In the genomic region with DNA sequence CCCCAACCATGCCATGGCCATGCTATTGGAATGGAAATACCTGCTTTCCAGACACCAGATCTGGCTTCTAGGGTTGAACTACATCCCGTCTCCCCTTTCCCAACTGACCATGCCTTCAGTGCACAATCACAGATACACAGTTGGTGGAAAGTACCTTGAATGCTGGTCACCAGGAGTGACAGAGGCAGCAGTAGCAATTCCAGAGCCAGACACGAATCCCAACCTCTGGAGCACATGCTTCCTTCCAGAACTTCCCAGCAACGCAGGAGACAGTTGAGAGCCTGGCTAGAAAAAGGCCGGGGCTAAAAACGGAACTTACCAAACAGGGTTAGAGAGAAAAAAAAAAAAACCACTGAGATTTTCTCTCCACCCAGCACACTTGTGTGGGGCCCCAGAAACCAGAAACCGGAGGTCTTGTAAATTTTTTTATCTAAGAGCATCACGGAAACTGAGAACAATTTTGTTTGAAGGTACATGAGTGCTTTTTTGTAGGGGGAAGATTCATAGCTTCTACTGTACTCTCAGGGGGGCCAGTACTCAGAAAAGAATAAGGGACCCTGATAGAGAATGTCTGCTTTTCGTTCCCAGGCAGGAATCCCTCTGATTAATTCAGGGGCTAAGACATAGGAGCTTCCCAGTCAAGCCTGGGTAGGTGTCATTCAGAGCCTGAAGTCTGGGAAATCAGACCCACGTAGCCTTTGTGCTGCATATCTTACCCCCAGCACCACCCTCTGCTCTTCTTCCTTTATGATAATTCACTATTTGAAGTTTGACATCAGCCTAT, we compare ENCODE assay signal across 10 cellular contexts. TPM values are rescaled to one million over a fixed set of nuclear protein-coding genes. Genes with fewer than 3 reads are reported as not detected.
A peak's percentile ranks its signal among the peaks of the same experiment; 100 is the strongest.
DNase-seq lines count a peak whose midpoint lies in the region; ATAC-seq and TF ChIP-seq lines count a peak whose summit lies in the region.
"Had no signal": no experiment of that assay in that cellular context is flagged by ENCODE, and none has a peak within 500 bp of the region (broad histone marks: within the 10 kb centered on the region; RNA-seq: fewer than 3 reads in every experiment).

A gene with protein sequence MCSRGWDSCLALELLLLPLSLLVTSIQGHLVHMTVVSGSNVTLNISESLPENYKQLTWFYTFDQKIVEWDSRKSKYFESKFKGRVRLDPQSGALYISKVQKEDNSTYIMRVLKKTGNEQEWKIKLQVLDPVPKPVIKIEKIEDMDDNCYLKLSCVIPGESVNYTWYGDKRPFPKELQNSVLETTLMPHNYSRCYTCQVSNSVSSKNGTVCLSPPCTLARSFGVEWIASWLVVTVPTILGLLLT (minus strand): TSS at position 295 of the 784 bp plus-strand sequence. CDS start 59 bp downstream, at position 236.

- no peak for TF ChIP-seq POLR2A in gastroesophageal sphincter (IDR thresholded peaks at IDR 0.05)

- H3K36me3 ChIP-seq in left ventricle myocardium inferior (no peaks in the 10 kb centered on the region), gastroesophageal sphincter (no peaks in the 10 kb centered on the region)

- H3K27ac ChIP-seq in left ventricle myocardium inferior (replicated peaks): no peak within 1 kb of the TSS
- no peak within 1 kb of the TSS for H3K27ac ChIP-seq in right cardiac atrium (ENCODE audit: low read length)
- no peak within 1 kb of the TSS for H3K27ac ChIP-seq in gastroesophageal sphincter

- TF ChIP-seq EP300 in gastroesophageal sphincter (IDR thresholded peaks at IDR 0.05): no peak

- H3K4me3 ChIP-seq in left ventricle myocardium inferior: peak within 1 kb of the TSS; percentile 32
- no peak within 1 kb of the TSS for H3K4me3 ChIP-seq in right cardiac atrium (ENCODE audit: low read length)
- H3K4me3 ChIP-seq in gastroesophageal sphincter: peak within 1 kb of the TSS in 1 of 2 donors; percentile 15

- no peak for ATAC-seq in right cardiac atrium
- ATAC-seq in gastroesophageal sphincter: no peak

- peaks cover 49% of the 10 kb centered on the region for H3K27me3 ChIP-seq in left ventricle myocardium inferior (ENCODE audit: low read depth)
- no peaks in the 10 kb centered on the region for H3K27me3 ChIP-seq in right cardiac atrium (ENCODE audit: control insufficient read depth, insufficient read depth)
- peaks cover 7% of the 10 kb centered on the region for H3K27me3 ChIP-seq in gastroesophageal sphincter

- 51% methylated on average over 9 of the region's 9 CpGs for WGBS in right cardiac atrium
- 42 to 44% methylated on average over 5 to 8 of the region's 9 CpGs for WGBS in gastroesophageal sphincter (ENCODE audit: low coverage in 1 of 2), 2 donors

- DNase-seq in left ventricle myocardium inferior (no peak), right cardiac atrium (no peak), MV-4-11 (lab: John Stamatoyannopoulos, UW) (peak; percentile 59), LoVo (ENCODE audit: low spot score) (no peak), pons (ENCODE audit: low spot score) (no peak)
- DNase-seq in activated effector memory CD4-positive, alpha-beta T cell treated with Interleukin-2 at 50 U/mL for 16 hours: peak; percentile 28
- DNase-seq in stimulated activated CD4-positive, alpha-beta T cell treated with anti-CD3 and anti-CD28 coated beads, TNF-alpha, amount 100 ng/mL, for 1 hour (ENCODE audit: low read depth in 3 of 3, low spot score in 1 of 3): peak in 2 of 3 donors; percentile 12 to 16

- TF ChIP-seq CTCF in left ventricle myocardium inferior (IDR thresholded peaks at IDR 0.05; ENCODE audit: borderline replicate concordance) (no peak), gastroesophageal sphincter (IDR thresholded peaks at IDR 0.05) (no peak)

- H3K9me3 ChIP-seq in left ventricle myocardium inferior (replicated peaks): no peaks in the 10 kb centered on the region
- H3K9me3 ChIP-seq in right cardiac atrium (ENCODE audit: control insufficient read depth, low read length): no peaks in the 10 kb centered on the region
- H3K9me3 ChIP-seq in gastroesophageal sphincter: no peaks in the 10 kb centered on the region

- H3K4me1 ChIP-seq in left ventricle myocardium inferior (no peaks in the 10 kb centered on the region), right cardiac atrium (ENCODE audit: control insufficient read depth, insufficient read depth, low read length) (no peaks in the 10 kb centered on the region), gastroesophageal sphincter (no peaks in the 10 kb centered on the region)

- intact Hi-C loops in left ventricle myocardium inferior (cut with micrococcal nuclease): no loop called here
- intact Hi-C loops in right cardiac atrium (cut with DNase I): no loop called here

RNA-seq across cellular contexts. Expression of the gene that starts here (rescaled TPM):
- total RNA-seq in left ventricle myocardium inferior (1.3 TPM), right cardiac atrium (1 to 10 TPM in 2 of 4 donors, under 1 TPM in 2; 0.39 to 4.1 (median 1.8) TPM), gastroesophageal sphincter (1 to 10 TPM in 3 of 4 donors, not detected in 1; 2.2 to 8.5 (median 4.5) TPM)
- 0.93 TPM for polyA plus RNA-seq in right cardiac atrium
- total RNA-seq: lung microvascular endothelial cell had no signal
- polyA plus RNA-seq: BJ had no signal

Comparison
In these comparisons a context has a peak if more than half of its experiments do, and no peak if none do; other contexts are left out.
1. DNase-seq: peak in MV-4-11 (single experiment), activated effector memory CD4-positive, alpha-beta T cell treated with Interleukin-2 at 50 U/mL for 16 hours (single experiment) and stimulated activated CD4-positive, alpha-beta T cell treated with anti-CD3 and anti-CD28 coated beads, TNF-alpha, amount 100 ng/mL, for 1 hour (2 of 3); none in left ventricle myocardium inferior (single experiment), right cardiac atrium (0 of 3), LoVo (single experiment) and pons (single experiment).